In the genomic region with DNA sequence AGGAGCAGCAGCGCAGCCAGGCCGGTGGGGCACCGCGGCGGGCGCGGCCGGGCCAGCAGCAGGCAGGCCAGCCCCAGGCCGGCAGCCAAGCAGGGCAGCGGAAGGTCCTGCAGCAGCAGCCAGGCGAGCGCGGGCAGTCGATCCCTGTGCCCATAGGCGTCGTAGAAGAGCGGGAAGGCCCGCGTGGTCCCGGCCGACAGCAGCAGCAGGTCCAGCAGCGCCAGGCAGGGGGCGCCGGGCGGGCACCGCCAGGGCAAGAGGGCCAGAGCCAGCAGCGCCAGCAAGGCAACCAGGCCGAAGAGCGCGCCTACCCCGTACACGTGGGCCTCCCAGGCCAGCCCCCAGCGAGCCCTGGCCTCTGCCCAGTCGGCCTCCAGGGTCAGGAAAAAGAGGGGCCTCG, we compare ENCODE assay signal across 8 cellular contexts. TPM values are rescaled to one million over a fixed set of nuclear protein-coding genes. Genes with fewer than 3 reads are reported as not detected.
DNase-seq lines count a peak whose midpoint lies in the region; ATAC-seq and TF ChIP-seq lines count a peak whose summit lies in the region.

No MANE protein-coding gene starts in this region.

- intact Hi-C loops in esophagus squamous epithelium (cut with DNase I): no loop called here

- H3K4me3 Mint-ChIP-seq in T-helper 2 cell treated with Interferon-gamma antibody and Interleukin-4, amounts not matched to agents 5 μg/mL and 100 μg/mL, for 36 hours: no peak overlapping the region
- H3K4me3 Mint-ChIP-seq in natural killer cell treated with Interleukin-12 subunit alpha and Interleukin-12 subunit beta and Interleukin-15 and Interleukin-18, amount 100 ng/mL, for 72 hours: no peak overlapping the region

- no peak overlapping the region for H3K27ac Mint-ChIP-seq in T-helper 2 cell treated with Interferon-gamma antibody and Interleukin-4, amounts not matched to agents 5 μg/mL and 100 μg/mL, for 36 hours
- H3K27ac Mint-ChIP-seq in natural killer cell treated with Interleukin-12 subunit alpha and Interleukin-12 subunit beta and Interleukin-15 and Interleukin-18, amount 100 ng/mL, for 72 hours: no peak overlapping the region

- peaks cover 7% of the 10 kb centered on the region for H3K4me1 Mint-ChIP-seq in T-helper 2 cell treated with Interferon-gamma antibody and Interleukin-4, amounts not matched to agents 5 μg/mL and 100 μg/mL, for 36 hours (ENCODE audit: low read depth)
- peaks cover 6 to 9% of the 10 kb centered on the region in 2 donors for H3K4me1 Mint-ChIP-seq in natural killer cell treated with Interleukin-12 subunit alpha and Interleukin-12 subunit beta and Interleukin-15 and Interleukin-18, amount 100 ng/mL, for 72 hours (ENCODE audit: low read depth in 2 of 2)

- peaks cover 0 to 50% (median 2%) of the 10 kb centered on the region in 4 donors for H3K27me3 ChIP-seq in esophagus squamous epithelium

- H3K27ac ChIP-seq in esophagus squamous epithelium: no peak overlapping the region

- peak overlapping the region in 3 of 4 donors; percentile 16 to 61 (median 40) for H3K4me3 ChIP-seq in esophagus squamous epithelium

- 20 to 65% methylated on average over 1 to 9 of the region's 35 CpGs for WGBS in esophagus squamous epithelium, 2 donors

- H3K9me3 Mint-ChIP-seq in T-helper 2 cell treated with Interferon-gamma antibody and Interleukin-4, amounts not matched to agents 5 μg/mL and 100 μg/mL, for 36 hours: no peaks in the 10 kb centered on the region
- H3K9me3 Mint-ChIP-seq in natural killer cell treated with Interleukin-12 subunit alpha and Interleukin-12 subunit beta and Interleukin-15 and Interleukin-18, amount 100 ng/mL, for 72 hours: no peaks in the 10 kb centered on the region

- peak; percentile 80 for DNase-seq in DMS53 treated with DMSO at 0.1 percent for 48 hours (lab: John Stamatoyannopoulos, UW; ENCODE audit: unreplicated experiment)
- DNase-seq in T-helper 2 cell treated with Interferon-gamma antibody and Interleukin-4, amounts not matched to agents 5 μg/mL and 100 μg/mL, for 36 hours (ENCODE audit: low spot score): peak; percentile 30
- no peak for DNase-seq in esophagus squamous epithelium (lab: John Stamatoyannopoulos, UW)
- DNase-seq in natural killer cell treated with Interleukin-12 subunit alpha and Interleukin-12 subunit beta and Interleukin-15 and Interleukin-18, amount 100 ng/mL, for 72 hours (ENCODE audit: low spot score): no peak
- DNase-seq in RKO (ENCODE audit: low spot score): no peak
- DNase-seq in T-helper 1 cell: no peak
- DNase-seq in MV-4-11 (lab: John Stamatoyannopoulos, UW): no peak

- no peaks in the 10 kb centered on the region for H3K36me3 ChIP-seq in esophagus squamous epithelium

- H3K4me1 ChIP-seq in esophagus squamous epithelium: peaks cover 5 to 33% (median 15%) of the 10 kb centered on the region in 3 donors

- peak in 5 of 6 experiments; percentile 27 to 68 (median 47) for TF ChIP-seq CTCF in esophagus squamous epithelium (IDR thresholded peaks at IDR 0.05)

- peaks cover 60% of the 10 kb centered on the region for H3K27me3 Mint-ChIP-seq in T-helper 2 cell treated with Interferon-gamma antibody and Interleukin-4, amounts not matched to agents 5 μg/mL and 100 μg/mL, for 36 hours (ENCODE audit: low read depth)
- H3K27me3 Mint-ChIP-seq in natural killer cell treated with Interleukin-12 subunit alpha and Interleukin-12 subunit beta and Interleukin-15 and Interleukin-18, amount 100 ng/mL, for 72 hours: peaks cover 29 to 31% of the 10 kb centered on the region in 2 donors

- no peak for TF ChIP-seq POLR2A in esophagus squamous epithelium (IDR thresholded peaks at IDR 0.05)

- peak; percentile 45 to 67 for ATAC-seq in natural killer cell treated with Interleukin-12 subunit alpha and Interleukin-12 subunit beta and Interleukin-15 and Interleukin-18, amount 100 ng/mL, for 72 hours
- no peak for ATAC-seq in GM18498 (IDR thresholded peaks at IDR 0.05; ENCODE audit: unreplicated experiment)

- H3K36me3 Mint-ChIP-seq in T-helper 2 cell treated with Interferon-gamma antibody and Interleukin-4, amounts not matched to agents 5 μg/mL and 100 μg/mL, for 36 hours (ENCODE audit: low read depth): no peaks in the 10 kb centered on the region
- no peaks in the 10 kb centered on the region for H3K36me3 Mint-ChIP-seq in natural killer cell treated with Interleukin-12 subunit alpha and Interleukin-12 subunit beta and Interleukin-15 and Interleukin-18, amount 100 ng/mL, for 72 hours

- no peaks in the 10 kb centered on the region for H3K9me3 ChIP-seq in esophagus squamous epithelium

RNA-seq across cellular contexts. Expression of a gene that starts 8.4 kb away (rescaled TPM):
- 10 to 100 TPM; 12.9 to 28.8 (median 18.7) TPM for total RNA-seq in esophagus squamous epithelium
- total RNA-seq in natural killer cell treated with Interleukin-12 subunit alpha and Interleukin-12 subunit beta and Interleukin-15 and Interleukin-18, amount 100 ng/mL, for 72 hours: 10 to 100 TPM; 46.4 to 77.1 TPM

RNA-seq across cellular contexts. Expression of a gene that starts 9.4 kb away (rescaled TPM):
- total RNA-seq in esophagus squamous epithelium: 1 to 10 TPM in 3 of 4 donors, under 1 TPM in 1; 0.38 to 1.9 (median 1.5) TPM
- not detected for total RNA-seq in natural killer cell treated with Interleukin-12 subunit alpha and Interleukin-12 subunit beta and Interleukin-15 and Interleukin-18, amount 100 ng/mL, for 72 hours

RNA-seq across cellular contexts. Expression of a gene that starts 57.6 kb away (rescaled TPM):
- total RNA-seq in esophagus squamous epithelium: 10 to 100 TPM; 30.2 to 53.7 (median 41.6) TPM
- 10 to 100 TPM; 15.8 to 34.5 TPM for total RNA-seq in natural killer cell treated with Interleukin-12 subunit alpha and Interleukin-12 subunit beta and Interleukin-15 and Interleukin-18, amount 100 ng/mL, for 72 hours

Comparison
In these comparisons a context has a peak if more than half of its experiments do, and no peak if none do; other contexts are left out.
1. DNase-seq: peak in DMS53 treated with DMSO at 0.1 percent for 48 hours (single experiment) and T-helper 2 cell treated with Interferon-gamma antibody and Interleukin-4, amounts not matched to agents 5 μg/mL and 100 μg/mL, for 36 hours (single experiment); none in esophagus squamous epithelium (single experiment), natural killer cell treated with Interleukin-12 subunit alpha and Interleukin-12 subunit beta and Interleukin-15 and Interleukin-18, amount 100 ng/mL, for 72 hours (single experiment), RKO (single experiment), T-helper 1 cell (0 of 5) and MV-4-11 (single experiment).